1 cellular context compared by ENCODE assay signal in genomic region chr11:74170694-74171629, GRCh38.
TF ChIP-seq lines count a peak whose summit lies in the region.

C2CD3 (minus strand) TSS chr11:74171002; CDS start chr11:74170792, 210 bp downstream.
A gene with protein sequence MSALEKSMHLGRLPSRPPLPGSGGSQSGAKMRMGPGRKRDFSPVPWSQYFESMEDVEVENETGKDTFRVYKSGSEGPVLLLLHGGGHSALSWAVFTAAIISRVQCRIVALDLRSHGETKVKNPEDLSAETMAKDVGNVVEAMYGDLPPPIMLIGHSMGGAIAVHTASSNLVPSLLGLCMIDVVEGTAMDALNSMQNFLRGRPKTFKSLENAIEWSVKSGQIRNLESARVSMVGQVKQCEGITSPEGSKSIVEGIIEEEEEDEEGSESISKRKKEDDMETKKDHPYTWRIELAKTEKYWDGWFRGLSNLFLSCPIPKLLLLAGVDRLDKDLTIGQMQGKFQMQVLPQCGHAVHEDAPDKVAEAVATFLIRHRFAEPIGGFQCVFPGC (plus strand): TSS chr11:74171289. CDS start chr11:74171422, 133 bp downstream.

TF ChIP-seq in HepG2, 621 proteins besides CTCF, POLR2A, EP300 and RAD21 (continued from another document and continues in another):
- TF ChIP-seq SNAPC4 (CRISPR knock-in tag; IDR thresholded peaks at IDR 0.05): no peak; the same call in 1 of the 2 replicates
- TF ChIP-seq CEBPZ (IDR thresholded peaks at IDR 0.05; ENCODE audit: low read length): no peak
- TF ChIP-seq SIX1 (CRISPR knock-in tag; IDR thresholded peaks at IDR 0.05; ENCODE audit: borderline replicate concordance): no peak; the same call in 1 of the 2 replicates
- peak; percentile 66; the same call in 1 of the 2 replicates for TF ChIP-seq ZNF142 (CRISPR knock-in tag; IDR thresholded peaks at IDR 0.05)
- peak; percentile 41; the same call in 1 of the 2 replicates for TF ChIP-seq CBX5 (CRISPR knock-in tag; IDR thresholded peaks at IDR 0.05; ENCODE audit: borderline replicate concordance)
- TF ChIP-seq ZNF704 (CRISPR knock-in tag; IDR thresholded peaks at IDR 0.05; ENCODE audit: borderline replicate concordance): peak; percentile 89; the same call in 1 of the 2 replicates
- TF ChIP-seq ZFP36L1 (CRISPR knock-in tag; IDR thresholded peaks at IDR 0.05): no peak
- peak; percentile 64; the same call in 1 of the 2 replicates for TF ChIP-seq GATA4 (IDR thresholded peaks at IDR 0.05; ENCODE audit: borderline replicate concordance, low read depth)
- peak; percentile 72; the same call in 1 of the 2 replicates for TF ChIP-seq PHF20 (CRISPR knock-in tag; IDR thresholded peaks at IDR 0.05)
- TF ChIP-seq ZNF33A (CRISPR knock-in tag; IDR thresholded peaks at IDR 0.05; ENCODE audit: borderline replicate concordance): peak; percentile 53; the same call in 1 of the 2 replicates
- TF ChIP-seq ZNF746 (CRISPR knock-in tag; IDR thresholded peaks at IDR 0.05): 0 out of 2 replicates have a peak, but pooled peaks have one; percentile 22
- no peak; the same call in 1 of the 2 replicates for TF ChIP-seq RARA (CRISPR knock-in tag; IDR thresholded peaks at IDR 0.05)
- 0 out of 2 replicates have a peak, but pooled peaks have one; percentile 20 for TF ChIP-seq SP2 (CRISPR knock-in tag; IDR thresholded peaks at IDR 0.05)
- peak; percentile 5; the same call in 1 of the 2 replicates for TF ChIP-seq ZNF652 (CRISPR knock-in tag; IDR thresholded peaks at IDR 0.05; ENCODE audit: borderline replicate concordance, low read depth)
- TF ChIP-seq REPIN1 (CRISPR knock-in tag; IDR thresholded peaks at IDR 0.05; ENCODE audit: borderline replicate concordance, low read depth): peak; percentile 4; the same call in 1 of the 2 replicates
- no peak for TF ChIP-seq ZNF333 (CRISPR knock-in tag; IDR thresholded peaks at IDR 0.05; ENCODE audit: borderline replicate concordance)
- TF ChIP-seq STAG1 (CRISPR knock-in tag; IDR thresholded peaks at IDR 0.05): peak; percentile 8; the same call in 1 of the 2 replicates
- no peak; the same call in none of the 2 replicates for TF ChIP-seq GATAD2A (CRISPR knock-in tag; IDR thresholded peaks at IDR 0.05)
- no peak for TF ChIP-seq AKNA (CRISPR knock-in tag; IDR thresholded peaks at IDR 0.05; ENCODE audit: borderline replicate concordance)
- no peak for TF ChIP-seq ZKSCAN1 (IDR thresholded peaks at IDR 0.05; ENCODE audit: low read length)
- no peak for TF ChIP-seq ZNF569 (CRISPR knock-in tag; IDR thresholded peaks at IDR 0.05; ENCODE audit: borderline replicate concordance)
- no peak for TF ChIP-seq ZNF496 (CRISPR knock-in tag; IDR thresholded peaks at IDR 0.05; ENCODE audit: insufficient replicate concordance)
- TF ChIP-seq YEATS4 (CRISPR knock-in tag; IDR thresholded peaks at IDR 0.05; ENCODE audit: borderline replicate concordance): peak; percentile 91
- no peak; the same call in none of the 2 replicates for TF ChIP-seq BCL6 (CRISPR knock-in tag; IDR thresholded peaks at IDR 0.05)
- no peak for TF ChIP-seq MIXL1 (CRISPR knock-in tag; IDR thresholded peaks at IDR 0.05)
- TF ChIP-seq, protein P1, sequence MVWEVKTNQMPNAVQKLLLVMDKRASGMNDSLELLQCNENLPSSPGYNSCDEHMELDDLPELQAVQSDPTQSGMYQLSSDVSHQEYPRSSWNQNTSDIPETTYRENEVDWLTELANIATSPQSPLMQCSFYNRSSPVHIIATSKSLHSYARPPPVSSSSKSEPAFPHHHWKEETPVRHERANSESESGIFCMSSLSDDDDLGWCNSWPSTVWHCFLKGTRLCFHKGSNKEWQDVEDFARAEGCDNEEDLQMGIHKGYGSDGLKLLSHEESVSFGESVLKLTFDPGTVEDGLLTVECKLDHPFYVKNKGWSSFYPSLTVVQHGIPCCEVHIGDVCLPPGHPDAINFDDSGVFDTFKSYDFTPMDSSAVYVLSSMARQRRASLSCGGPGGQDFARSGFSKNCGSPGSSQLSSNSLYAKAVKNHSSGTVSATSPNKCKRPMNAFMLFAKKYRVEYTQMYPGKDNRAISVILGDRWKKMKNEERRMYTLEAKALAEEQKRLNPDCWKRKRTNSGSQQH (CRISPR knock-in tag; IDR thresholded peaks at IDR 0.05; ENCODE audit: low read depth): 0 out of 2 replicates have a peak, but pooled peaks have one; percentile 22
- peak; percentile 88; the same call in 1 of the 2 replicates for TF ChIP-seq HES4 (CRISPR knock-in tag; IDR thresholded peaks at IDR 0.05; ENCODE audit: borderline replicate concordance)
- peak; percentile 73; the same call in 1 of the 2 replicates for TF ChIP-seq MXD1 (CRISPR knock-in tag; IDR thresholded peaks at IDR 0.05)
- peak; percentile 73; the same call in 1 of the 2 replicates for TF ChIP-seq ZSCAN21 (CRISPR knock-in tag; IDR thresholded peaks at IDR 0.05; ENCODE audit: borderline replicate concordance)
